In the genomic region with DNA sequence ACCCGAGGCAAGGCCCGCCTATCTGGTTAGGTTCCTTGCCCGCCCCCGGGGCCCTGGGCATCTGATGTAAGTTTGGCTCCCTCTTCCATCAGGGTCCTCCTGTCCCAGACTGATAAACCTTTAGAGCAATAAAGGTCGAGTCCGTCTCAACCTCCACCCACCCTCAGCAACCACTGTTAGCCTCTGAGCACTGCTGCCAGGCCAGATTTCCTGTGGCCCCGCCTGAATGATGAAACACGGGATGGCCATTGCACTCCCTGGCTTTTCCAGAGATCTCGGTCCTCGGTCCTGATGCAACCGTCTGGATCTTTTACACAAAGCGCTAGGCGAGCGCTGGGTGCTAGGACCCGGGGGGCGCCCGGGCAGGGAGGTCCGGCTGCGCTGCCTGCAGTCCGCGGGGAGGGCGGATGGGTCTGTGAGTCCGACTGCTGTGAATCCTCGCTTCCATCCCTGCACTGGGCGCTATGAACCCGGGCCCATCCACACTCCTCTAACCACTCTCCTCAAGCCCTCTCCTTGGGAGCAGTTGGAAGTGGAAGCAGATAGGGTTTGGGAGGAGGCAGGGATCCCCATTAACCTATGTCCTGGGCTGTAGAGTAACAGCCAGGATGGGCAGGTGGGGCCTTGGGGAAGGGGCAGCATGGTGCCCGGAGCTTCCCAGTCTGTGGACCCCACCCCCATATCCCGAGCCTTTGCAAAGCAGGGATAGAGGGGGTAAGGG, we compare ENCODE assay signal across 8 cellular contexts. TPM values are rescaled to one million over a fixed set of nuclear protein-coding genes. Genes with fewer than 3 reads are reported as not detected.
DNase-seq lines count a peak whose midpoint lies in the region; ATAC-seq, FAIRE-seq and TF ChIP-seq lines count a peak whose summit lies in the region.

No MANE protein-coding gene starts in this region.

- H3K79me2 ChIP-seq in GM12878 (ENCODE audit: control insufficient read depth, insufficient read depth, low read length) (peaks cover 39% of the 10 kb centered on the region), hepatocyte (peaks cover 24% of the 10 kb centered on the region)

- peak overlapping the region; percentile 77 for H3K9ac ChIP-seq in GM12878 (ENCODE audit: control insufficient read depth, insufficient read depth, low read length)

- H3K36me3 ChIP-seq in Panc1 (ENCODE audit: control insufficient read depth, insufficient read depth, low read length), result no peaks in the 10 kb centered on the region; the same call in 1 of the 2 replicates
- peaks cover 2 to 8% of the 10 kb centered on the region in 2 experiments for H3K36me3 ChIP-seq in GM12878 (ENCODE audit: control insufficient read depth in 2 of 2, insufficient read depth in 2 of 2, low read length in 1 of 2)
- peaks cover 3% of the 10 kb centered on the region for H3K36me3 ChIP-seq in hepatocyte (replicated peaks; ENCODE audit: insufficient read depth, low read depth)

- peak; percentile 65; the same call in 1 of the 2 replicates for TF ChIP-seq POLR2A in GM12878 (IDR thresholded peaks at IDR 0.05; ENCODE audit: low read depth, low read length)

- intact Hi-C loops in Panc1 (cut with micrococcal nuclease; ENCODE audit: unreplicated experiment) (no loop called here), GM12878 (cut with micrococcal nuclease; ENCODE audit: unreplicated experiment) (loop anchor here (1.0 kb wide), 5 partner anchors 12 to 62 kb away; no protein-coding TSS in a partner anchor), posterior cingulate gyrus (cut with DNase I) (loop anchor here (1.0 kb wide), 1 partner anchor 18 kb away; no protein-coding TSS in a partner anchor)

- H3K9me2 ChIP-seq in hepatocyte (replicated peaks; ENCODE audit: insufficient read depth), result no peaks in the 10 kb centered on the region

- no peak for TF ChIP-seq CTCF in Panc1 (IDR thresholded peaks at IDR 0.05)
- TF ChIP-seq CTCF in GM12878 (IDR thresholded peaks at IDR 0.05 in 2 of 3, conservative IDR thresholded peaks at IDR 0.05 in 1 of 3; ENCODE audit: control insufficient read depth in 2 of 3, extremely low read depth in 1 of 3, insufficient read depth in 1 of 3, low read depth in 3 of 3, low read length in 3 of 3), result no peak
- no peak for TF ChIP-seq CTCF in hepatocyte (IDR thresholded peaks at IDR 0.05; ENCODE audit: poor library complexity)

- peak; percentile 27; the same call in 1 of the 2 replicates for TF ChIP-seq RAD21 in GM12878 (IDR thresholded peaks at IDR 0.05; ENCODE audit: insufficient read depth, low read depth, low read length)

- SMC1A ChIA-PET in GM12878 (lab: Charles Lee; ENCODE audit: uncharacterized antibody, unreplicated experiment), result interaction anchor here (0.8 to 12.9 kb wide), 13 partner anchors 14 to 140 kb away, joined by 3 to 275 read pairs (median 10); partner anchors contain the start of genes ANAPC16 and ASCC1

- ATAC-seq in GM19023 (IDR thresholded peaks at IDR 0.05; ENCODE audit: unreplicated experiment) (peak; percentile 35), Panc1 (peak; percentile 52), GM12878 (peak; percentile 70), GM21360 (IDR thresholded peaks at IDR 0.05; ENCODE audit: unreplicated experiment) (no peak)

- H3K27me3 ChIP-seq in Panc1 (ENCODE audit: control insufficient read depth, insufficient read depth, low read length) (no peaks in the 10 kb centered on the region), GM12878 (replicated peaks in 1 of 2; ENCODE audit: control insufficient read depth in 2 of 2, insufficient read depth in 2 of 2, low read length in 1 of 2) (no peaks in the 10 kb centered on the region), hepatocyte (no peaks in the 10 kb centered on the region)

- WGBS in GM12878 (ENCODE audit: insufficient coverage, insufficient replicate concordance, low lambda C conversion rate, missing lambda C conversion rate), result 2% methylated on average over 28 of the region's 28 CpGs
- 1% methylated on average over 28 of the region's 28 CpGs for whole genome bisulfite sequencing in hepatocyte (ENCODE audit: low lambda C conversion rate, missing lambda C conversion rate)

- in situ Hi-C loops in Panc1 (cut with HindIII; ENCODE audit: low pct_unique_long_range_greater_than_20kb, low sequenced_read_pairs), result no loop called here
- in situ Hi-C loops in GM12878 (cut with MboI), result no loop called here

- H4K20me1 ChIP-seq in GM12878 (ENCODE audit: control insufficient read depth, insufficient read depth) (peaks cover 12% of the 10 kb centered on the region), hepatocyte (ENCODE audit: insufficient read depth, poor library complexity, severe bottlenecking) (peaks cover 23% of the 10 kb centered on the region)

- CTCF ChIA-PET in Panc1 (lab: Charles Lee), result interaction anchor here (1.2 kb wide), 1 partner anchor 55 kb away, joined by 8 read pairs; no protein-coding TSS in a partner anchor
- CTCF ChIA-PET in GM12878 (lab: Yijun Ruan, JAX), result interaction anchor here (1.0 to 11.3 kb wide), 9 partner anchors 8 to 61 kb away, joined by 3 to 275 read pairs (median 9); no protein-coding TSS in a partner anchor

- H3K4me1 ChIP-seq in Panc1 (ENCODE audit: control insufficient read depth, insufficient read depth, low read length) (peaks cover 32% of the 10 kb centered on the region), GM12878 (ENCODE audit: control insufficient read depth, insufficient read depth, low read length) (peaks cover 12% of the 10 kb centered on the region), hepatocyte (ENCODE audit: insufficient read depth) (peaks cover 36% of the 10 kb centered on the region)

- H3K4me2 ChIP-seq in GM12878 (ENCODE audit: control insufficient read depth, insufficient read depth), result peak overlapping the region; percentile 91
- H3K4me2 ChIP-seq in hepatocyte, result peak overlapping the region; percentile 84

- H3K27ac ChIP-seq in Panc1 (ENCODE audit: low read length) (peak overlapping the region; percentile 84), GM12878 (ENCODE audit: control insufficient read depth, insufficient read depth) (peak overlapping the region; percentile 69), hepatocyte (peak overlapping the region; percentile 94)

- H3K4me3 ChIP-seq in Panc1 (ENCODE audit: low read depth in 2 of 2, low read length in 2 of 2) (peak overlapping the region; percentile 78 to 93), GM12878 (peak overlapping the region; percentile 81), hepatocyte (peak overlapping the region; percentile 28)

- POLR2A ChIA-PET in Panc1 (lab: Charles Lee), result interaction anchor here (0.8 kb wide), 1 partner anchor 59 kb away, joined by 3 read pairs; no protein-coding TSS in a partner anchor
- POLR2A ChIA-PET in GM12878 (lab: Charles Lee), result interaction anchor here (0.5 to 13.9 kb wide), 18 partner anchors 10 to 234 kb away, joined by 3 to 267 read pairs (median 8); partner anchors contain the start of genes ANAPC16 and ASCC1

- peak overlapping the region; percentile 51 for H2AFZ ChIP-seq in GM12878 (ENCODE audit: control insufficient read depth, low read depth, low read length)
- H2AFZ ChIP-seq in hepatocyte, result peak overlapping the region; percentile 16

- H3K9me3 ChIP-seq in Panc1 (ENCODE audit: control insufficient read depth, insufficient read depth, low read depth, low read length) (no peaks in the 10 kb centered on the region), GM12878 (replicated peaks; ENCODE audit: control insufficient read depth, insufficient read depth, low read length) (no peaks in the 10 kb centered on the region), hepatocyte (ENCODE audit: low read depth) (no peaks in the 10 kb centered on the region)

- RAD21 ChIA-PET in GM12878 (lab: Charles Lee; ENCODE audit: unreplicated experiment), result interaction anchor here (0.7 to 7.8 kb wide), 12 partner anchors 14 to 224 kb away, joined by 3 to 200 read pairs (median 14); partner anchors contain the start of genes ANAPC16 and ASCC1

- FAIRE-seq in GM12878 (lab: Jason Lieb, UNC), result no peak

- peak; percentile 97 for DNase-seq in CMK (ENCODE audit: low read depth)
- peak; percentile 61 for DNase-seq in HuH-7 (ENCODE audit: low spot score)
- no peak for DNase-seq in Panc1 (ENCODE audit: low read depth, low spot score)
- DNase-seq in GM12878 (ENCODE audit: low read depth, low spot score), result no peak
- DNase-seq in hepatocyte (ENCODE audit: low spot score), result peak; percentile 96
- peak; percentile 82 to 99 (median 92) for DNase-seq in posterior cingulate gyrus

- TF ChIP-seq EP300 in GM12878 (IDR thresholded peaks at IDR 0.05; ENCODE audit: borderline replicate concordance in 1 of 2, control insufficient read depth in 1 of 2, low read depth in 2 of 2, low read length in 2 of 2), result no peak

- BruUV-seq in Panc1 (replicated peaks; lab: Mats Ljungman, UMichigan) (no TSS peak), GM12878 (replicated peaks; lab: Mats Ljungman, UMichigan) (TSS peak; percentile 96)

RNA-seq across cellular contexts. Expression of gene DDIT4, which starts 0.9 kb away (rescaled TPM):
- 157 TPM for total RNA-seq in Panc1 (2021; ENCODE audit: unreplicated experiment)
- polyA plus RNA-seq in Panc1 (2012; ENCODE audit: insufficient read length), result 344 TPM
- 278 and 329 TPM in 2 replicates for total RNA-seq in GM12878 (2013; cell fraction: nucleolus; rRNA removed)
- 227 and 228 TPM in 2 replicates for total RNA-seq in GM12878 (2014; rRNA removed)
- total RNA-seq in GM12878 (2014; rRNA removed; fragmentation: Illumina TruSeq; extraction: Trizol), result 75.4 and 76.9 TPM in 2 replicates
- total RNA-seq in GM12878 (2021), result 192 and 210 TPM in 2 replicates
- 31.9 TPM for polyA plus RNA-seq in GM12878 (2011; ENCODE audit: low read depth)
- 181 and 277 TPM in 2 replicates for polyA plus RNA-seq in GM12878 (2011; rRNA removed)
- polyA plus RNA-seq in GM12878 (2011; cell fraction: cytosol; rRNA removed), result 307 and 319 TPM in 2 replicates
- 445 and 463 TPM in 2 replicates for polyA plus RNA-seq in GM12878 (2011; cell fraction: nucleus; rRNA removed)
- polyA plus RNA-seq in GM12878 (2012), result 108 and 193 TPM in 2 replicates
- 35.2 and 44.5 TPM in 2 replicates for polyA plus RNA-seq in GM12878 (2014; fragmentation: Illumina TruSeq; extraction: Trizol)
- 1 to 10 TPM; 2.1 to 5.0 TPM for polyA plus RNA-seq in GM12878 (2014; fragmentation: Nextera tagmentation; extraction: Ambion mirVana)
- polyA plus RNA-seq in GM12878 (2014; rRNA removed), result 174 and 190 TPM in 2 replicates
- polyA plus RNA-seq in GM12878 (2016; fragmentation: Nextera tagmentation; extraction: Ambion mirVana), result 100 to 1,000 TPM; 245 to 268 TPM
- 219 and 366 TPM in 2 replicates for polyA minus RNA-seq in GM12878 (2011; rRNA and poly(A)+ RNA removed)
- polyA minus RNA-seq in GM12878 (2011; cell fraction: cytosol; rRNA and poly(A)+ RNA removed), result 187 and 217 TPM in 2 replicates
- polyA minus RNA-seq in GM12878 (2011; cell fraction: nucleus; rRNA and poly(A)+ RNA removed), result 480 and 614 TPM in 2 replicates
- 162 and 165 TPM in 2 replicates for total RNA-seq in hepatocyte
- 189 and 235 TPM in 2 replicates for polyA plus RNA-seq in hepatocyte

RNA-seq across cellular contexts. Expression of gene ASCC1, which starts 56.8 kb away (rescaled TPM):
- total RNA-seq in Panc1 (2021; ENCODE audit: unreplicated experiment) (114 TPM), GM12878 (2014; rRNA removed) (23.3 and 32.9 TPM in 2 replicates), GM12878 (2014; rRNA removed; fragmentation: Illumina TruSeq; extraction: Trizol) (40.4 and 41.9 TPM in 2 replicates), GM12878 (2021) (37.7 and 37.9 TPM in 2 replicates), hepatocyte (38.7 and 43.3 TPM in 2 replicates)
- polyA plus RNA-seq in Panc1 (2012; ENCODE audit: insufficient read length), result 72.9 TPM
- total RNA-seq in GM12878 (2013; cell fraction: nucleolus; rRNA removed), result 63.6 and 65.4 TPM in 2 replicates
- 40.5 TPM for polyA plus RNA-seq in GM12878 (2011; ENCODE audit: low read depth)
- polyA plus RNA-seq in GM12878 (2011; rRNA removed) (80.6 and 113 TPM in 2 replicates), GM12878 (2014; fragmentation: Illumina TruSeq; extraction: Trizol) (62.2 and 83.1 TPM in 2 replicates), GM12878 (2014; fragmentation: Nextera tagmentation; extraction: Ambion mirVana) (10 to 100 TPM; 41.6 to 49.9 TPM), GM12878 (2014; rRNA removed) (40.8 and 40.9 TPM in 2 replicates), GM12878 (2016; fragmentation: Nextera tagmentation; extraction: Ambion mirVana) (10 to 100 TPM; 43.8 to 47.2 TPM), hepatocyte (25.2 and 31.8 TPM in 2 replicates)
- polyA plus RNA-seq in GM12878 (2011; cell fraction: cytosol; rRNA removed), result 49.9 and 54.1 TPM in 2 replicates
- polyA plus RNA-seq in GM12878 (2011; cell fraction: nucleus; rRNA removed), result 40.7 and 40.9 TPM in 2 replicates
- 35.0 and 40.2 TPM in 2 replicates for polyA plus RNA-seq in GM12878 (2012)
- 86.5 and 91.9 TPM in 2 replicates for polyA minus RNA-seq in GM12878 (2011; rRNA and poly(A)+ RNA removed)
- 35.2 and 35.7 TPM in 2 replicates for polyA minus RNA-seq in GM12878 (2011; cell fraction: cytosol; rRNA and poly(A)+ RNA removed)
- 27.3 and 33.8 TPM in 2 replicates for polyA minus RNA-seq in GM12878 (2011; cell fraction: nucleus; rRNA and poly(A)+ RNA removed)

RNA-seq across cellular contexts. Expression of gene ANAPC16, which starts 57.0 kb away (rescaled TPM):
- total RNA-seq in Panc1 (2021; ENCODE audit: unreplicated experiment) (110 TPM), GM12878 (2014; rRNA removed) (69.0 and 78.1 TPM in 2 replicates), GM12878 (2014; rRNA removed; fragmentation: Illumina TruSeq; extraction: Trizol) (80.2 and 80.3 TPM in 2 replicates), GM12878 (2021) (66.9 and 72.7 TPM in 2 replicates), hepatocyte (109 and 117 TPM in 2 replicates)
- 77.2 TPM for polyA plus RNA-seq in Panc1 (2012; ENCODE audit: insufficient read length)
- total RNA-seq in GM12878 (2013; cell fraction: nucleolus; rRNA removed), result 59.7 and 67.5 TPM in 2 replicates
- polyA plus RNA-seq in GM12878 (2011; ENCODE audit: low read depth), result 72.2 TPM
- polyA plus RNA-seq in GM12878 (2011; rRNA removed) (191 and 233 TPM in 2 replicates), GM12878 (2014; fragmentation: Illumina TruSeq; extraction: Trizol) (79.5 and 97.5 TPM in 2 replicates), GM12878 (2014; fragmentation: Nextera tagmentation; extraction: Ambion mirVana) (100 to 1,000 TPM; 178 to 208 TPM), GM12878 (2014; rRNA removed) (89.1 and 123 TPM in 2 replicates), GM12878 (2016; fragmentation: Nextera tagmentation; extraction: Ambion mirVana) (100 to 1,000 TPM; 145 to 153 TPM), hepatocyte (118 and 131 TPM in 2 replicates)
- 67.3 and 70.7 TPM in 2 replicates for polyA plus RNA-seq in GM12878 (2011; cell fraction: cytosol; rRNA removed)
- polyA plus RNA-seq in GM12878 (2011; cell fraction: nucleus; rRNA removed), result 29.0 and 44.9 TPM in 2 replicates
- 93.4 and 116 TPM in 2 replicates for polyA plus RNA-seq in GM12878 (2012)
- 39.7 TPM in 2 replicates for polyA minus RNA-seq in GM12878 (2011; rRNA and poly(A)+ RNA removed)
- polyA minus RNA-seq in GM12878 (2011; cell fraction: cytosol; rRNA and poly(A)+ RNA removed), result 9.9 and 13.9 TPM in 2 replicates
- 7.0 and 7.7 TPM in 2 replicates for polyA minus RNA-seq in GM12878 (2011; cell fraction: nucleus; rRNA and poly(A)+ RNA removed)

Comparison
In these comparisons a context has a peak if more than half of its experiments do, and no peak if none do; other contexts are left out.
1. DNase-seq: peak in CMK (single experiment), HuH-7 (single experiment), hepatocyte (single experiment) and posterior cingulate gyrus (10 of 10); none in Panc1 (single experiment) and GM12878 (single experiment).
2. H3K4me3 ChIP-seq: peak in every context shown above with its lines; median percentile 86 in Panc1; 81 in GM12878; 28 in hepatocyte.
3. Peak in every context shown above with its lines, with median percentiles within 50 percentile points of each other: H3K27ac ChIP-seq.